Comparison of ENCODE assay signal across 18 cellular contexts in genomic region chr4:148254818-148255366, GRCh38.
"Had no signal": no experiment of that assay in that cellular context is flagged by ENCODE, and none has a peak within 500 bp of the region (broad histone marks: within the 10 kb centered on the region; RNA-seq: fewer than 3 reads in every experiment).

No MANE protein-coding gene starts in this region.

- H3K4me1 ChIP-seq: foreskin keratinocyte, spleen had no signal

- H3K4me3 Mint-ChIP-seq: naive thymus-derived CD4-positive, alpha-beta T cell; neural crest cell; stimulated activated naive B cell treated with anti-CD40 and anti-IgM and Interleukin-4, amounts not matched to agents 10 μg/mL and 1 μg/mL and 100 μg/mL, for 72 hours; type B pancreatic cell had no signal

- H3K27ac ChIP-seq: foreskin keratinocyte, hepatocyte, psoas muscle, spleen had no signal

- DNase-seq: erythroblast; foreskin keratinocyte; head of caudate nucleus; kidney; left colon; naive thymus-derived CD4-positive, alpha-beta T cell; occipital lobe; psoas muscle; spleen; stimulated activated CD4-positive, alpha-beta T cell treated with anti-CD3 and anti-CD28 coated beads, Interleukin-15, amount 100 ng/mL, for 24 hours; stimulated activated CD4-positive, alpha-beta T cell treated with anti-CD3 and anti-CD28 coated beads, Interleukin-1b, Interleukin-23, amount 100 ng/mL, for 48 hours; stimulated activated CD4-positive, alpha-beta T cell treated with anti-CD3 and anti-CD28 coated beads, Interleukin-4, amount 100 ng/mL, for 24 hours; stimulated activated naive B cell treated with anti-CD40 and anti-IgM and Interleukin-4, amounts not matched to agents 10 μg/mL and 1 μg/mL and 100 μg/mL, for 72 hours had no signal

- ATAC-seq: foreskin keratinocyte; left colon; naive thymus-derived CD4-positive, alpha-beta T cell; psoas muscle; sciatic nerve; stimulated activated naive B cell treated with anti-CD40 and anti-IgM and Interleukin-4, amounts not matched to agents 10 μg/mL and 1 μg/mL and 100 μg/mL, for 72 hours had no signal

- H3K36me3 ChIP-seq: spleen had no signal

- H3K9me3 ChIP-seq: psoas muscle, spleen had no signal

- H3K4me1 Mint-ChIP-seq: neural crest cell had no signal

- H3K27me3 Mint-ChIP-seq: naive thymus-derived CD4-positive, alpha-beta T cell; stimulated activated naive B cell treated with anti-CD40 and anti-IgM and Interleukin-4, amounts not matched to agents 10 μg/mL and 1 μg/mL and 100 μg/mL, for 72 hours; type B pancreatic cell had no signal

- H3K36me3 Mint-ChIP-seq: type B pancreatic cell had no signal

- H3K4me2 ChIP-seq: hepatocyte had no signal

- H3K79me2 ChIP-seq: hepatocyte had no signal

- FAIRE-seq: kidney, urothelium cell line had no signal

- H3K27me3 ChIP-seq: foreskin keratinocyte, hepatocyte, spleen had no signal

- H3K4me3 ChIP-seq: hepatocyte, psoas muscle, spleen had no signal

- H3K9me3 Mint-ChIP-seq: stimulated activated naive B cell treated with anti-CD40 and anti-IgM and Interleukin-4, amounts not matched to agents 10 μg/mL and 1 μg/mL and 100 μg/mL, for 72 hours; type B pancreatic cell had no signal

- H2AFZ ChIP-seq: hepatocyte had no signal

- H3K27ac Mint-ChIP-seq: stimulated activated naive B cell treated with anti-CD40 and anti-IgM and Interleukin-4, amounts not matched to agents 10 μg/mL and 1 μg/mL and 100 μg/mL, for 72 hours had no signal
